In the genomic region with DNA sequence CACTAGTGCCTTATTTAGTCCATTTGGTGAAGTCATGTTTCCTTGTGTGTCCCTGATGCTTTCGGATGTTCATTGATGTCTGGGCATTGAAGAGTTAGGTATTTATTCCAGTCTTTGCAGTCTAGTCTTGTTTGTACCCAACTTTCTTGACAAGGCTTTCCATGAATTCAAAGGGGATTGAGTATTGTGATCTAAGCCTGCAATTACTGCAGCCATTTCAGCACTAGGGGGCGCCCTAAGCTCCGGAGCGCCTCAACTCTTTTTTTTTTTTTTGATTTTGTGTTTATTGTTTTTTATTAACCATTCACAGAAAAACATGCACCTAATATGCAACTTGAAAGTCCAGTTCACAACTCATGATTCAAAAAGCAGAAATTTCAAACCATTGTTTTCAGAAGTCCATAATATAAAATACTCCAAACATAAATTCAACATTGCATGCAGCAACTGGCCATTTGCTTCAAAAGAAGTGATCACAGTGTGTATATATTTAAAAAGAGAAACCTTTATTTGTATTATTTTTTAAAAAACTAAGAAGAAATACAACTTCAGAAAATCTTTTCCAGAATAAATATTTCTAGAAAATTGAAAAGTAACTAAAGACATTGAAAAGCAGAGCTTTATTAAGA, we compare ENCODE assay signal across 11 cellular contexts. TPM values are rescaled to one million over a fixed set of nuclear protein-coding genes. Genes with fewer than 3 reads are reported as not detected.
DNase-seq lines count a peak whose midpoint lies in the region; TF ChIP-seq lines count a peak whose summit lies in the region.
"Had no signal": no experiment of that assay in that cellular context is flagged by ENCODE, and none has a peak within 500 bp of the region (broad histone marks: within the 10 kb centered on the region; RNA-seq: fewer than 3 reads in every experiment).

No MANE protein-coding gene starts in this region.

- no peaks in the 10 kb centered on the region for H3K27me3 ChIP-seq in osteoblast (ENCODE audit: insufficient read depth, low read length)
- no peaks in the 10 kb centered on the region for H3K27me3 ChIP-seq in ovary

- no peak for TF ChIP-seq EP300 in ovary (IDR thresholded peaks at IDR 0.05)

- DNase-seq in NCI-H2029 (lab: John Stamatoyannopoulos, UW) (peak; percentile 0), NCI-H2029 treated with DMSO at 0.1 percent for 48 hours (lab: John Stamatoyannopoulos, UW) (no peak), KBM-7 (peak; percentile 13), cardiac fibroblast (ENCODE audit: low read depth in 2 of 2) (peak in 1 of 2 donors; percentile 43), osteoblast (ENCODE audit: insufficient read length, low spot score, missing footprints) (no peak), C1 segment of cervical spinal cord (lab: John Stamatoyannopoulos, UW) (no peak), ovary (no peak)
- no peak for DNase-seq in activated T-helper 2 cell treated with anti-CD3 and anti-CD28 coated beads, Interferon-gamma antibody, Interleukin-2, Interleukin-4, amounts not matched to agents 10 μg/mL and 5 μg/mL and 100 μg/mL, durations not matched to agents 14 hours and 24 hours and 36 hours (ENCODE audit: low spot score)
- DNase-seq: activated CD4-positive, CD25-positive, alpha-beta regulatory T cell; NCI-H2107; posterior cingulate gyrus had no signal

- H3K79me2 ChIP-seq in osteoblast (ENCODE audit: insufficient read depth, low read length): peaks cover 11% of the 10 kb centered on the region

- in situ Hi-C loops in KBM-7 (cut with MboI; ENCODE audit: low pct_unique_long_range_greater_than_20kb, low sequenced_read_pairs): no loop called here

- WGBS in ovary, 3 donors: 83 to 87% (median 85%) methylated on average over 4 of the region's 4 CpGs

- intact Hi-C loops in ovary (cut with DNase I): no loop called here
- intact Hi-C loops in activated T-helper 2 cell treated with anti-CD3 and anti-CD28 coated beads, Interferon-gamma antibody, Interleukin-2, Interleukin-4, amounts not matched to agents 10 μg/mL and 5 μg/mL and 100 μg/mL, durations not matched to agents 14 hours and 24 hours and 36 hours (cut with micrococcal nuclease): loop anchor here (10.0 kb wide), 1 partner anchor 241 kb away; a partner anchor contains a TSS

- peaks cover 4% of the 10 kb centered on the region for H4K20me1 ChIP-seq in osteoblast (ENCODE audit: insufficient read depth, low read length)

- H3K4me1 ChIP-seq in osteoblast (ENCODE audit: insufficient read depth, low read length) (no peaks in the 10 kb centered on the region), ovary (ENCODE audit: insufficient read depth) (no peaks in the 10 kb centered on the region)

- no peak overlapping the region for H2AFZ ChIP-seq in osteoblast (ENCODE audit: low read length)

- H3K4me3 ChIP-seq in cardiac fibroblast (replicated peaks in 1 of 2; ENCODE audit: low read depth in 2 of 2, low read length in 2 of 2) (no peak overlapping the region), osteoblast (ENCODE audit: insufficient read depth, low read length) (no peak overlapping the region), ovary (no peak overlapping the region)

- H3K4me1 Mint-ChIP-seq in activated T-helper 2 cell treated with anti-CD3 and anti-CD28 coated beads, Interferon-gamma antibody, Interleukin-2, Interleukin-4, amounts not matched to agents 10 μg/mL and 5 μg/mL and 100 μg/mL, durations not matched to agents 14 hours and 24 hours and 36 hours (ENCODE audit: low read depth): no peaks in the 10 kb centered on the region

- no peaks in the 10 kb centered on the region for H3K27me3 Mint-ChIP-seq in activated T-helper 2 cell treated with anti-CD3 and anti-CD28 coated beads, Interferon-gamma antibody, Interleukin-2, Interleukin-4, amounts not matched to agents 10 μg/mL and 5 μg/mL and 100 μg/mL, durations not matched to agents 14 hours and 24 hours and 36 hours (ENCODE audit: low read depth)

- H3K27ac Mint-ChIP-seq in activated T-helper 2 cell treated with anti-CD3 and anti-CD28 coated beads, Interferon-gamma antibody, Interleukin-2, Interleukin-4, amounts not matched to agents 10 μg/mL and 5 μg/mL and 100 μg/mL, durations not matched to agents 14 hours and 24 hours and 36 hours: no peak overlapping the region

- H3K36me3 Mint-ChIP-seq in activated T-helper 2 cell treated with anti-CD3 and anti-CD28 coated beads, Interferon-gamma antibody, Interleukin-2, Interleukin-4, amounts not matched to agents 10 μg/mL and 5 μg/mL and 100 μg/mL, durations not matched to agents 14 hours and 24 hours and 36 hours (ENCODE audit: low read depth): no peaks in the 10 kb centered on the region

- no peak overlapping the region for H3K4me3 Mint-ChIP-seq in activated T-helper 2 cell treated with anti-CD3 and anti-CD28 coated beads, Interferon-gamma antibody, Interleukin-2, Interleukin-4, amounts not matched to agents 10 μg/mL and 5 μg/mL and 100 μg/mL, durations not matched to agents 14 hours and 24 hours and 36 hours (ENCODE audit: low read depth)

- no peak overlapping the region for H3K27ac ChIP-seq in osteoblast (ENCODE audit: low read depth, low read length)
- H3K27ac ChIP-seq in ovary: no peak overlapping the region

- TF ChIP-seq POLR2A in ovary (IDR thresholded peaks at IDR 0.05): no peak

- H3K9me3 Mint-ChIP-seq in activated T-helper 2 cell treated with anti-CD3 and anti-CD28 coated beads, Interferon-gamma antibody, Interleukin-2, Interleukin-4, amounts not matched to agents 10 μg/mL and 5 μg/mL and 100 μg/mL, durations not matched to agents 14 hours and 24 hours and 36 hours: peaks cover 12% of the 10 kb centered on the region

- H3K36me3 ChIP-seq in osteoblast (ENCODE audit: insufficient read depth, low read length): peaks cover 2% of the 10 kb centered on the region
- H3K36me3 ChIP-seq in ovary: no peaks in the 10 kb centered on the region

- peak; percentile 54 for TF ChIP-seq CTCF in cardiac fibroblast (IDR thresholded peaks at IDR 0.05; ENCODE audit: low read depth, low read length)
- peak; percentile 24 for TF ChIP-seq CTCF in osteoblast (IDR thresholded peaks at IDR 0.05; ENCODE audit: extremely low read depth, low read depth, low read length)
- no peak for TF ChIP-seq CTCF in ovary (IDR thresholded peaks at IDR 0.05)

- H3K4me2 ChIP-seq in osteoblast (ENCODE audit: insufficient read depth, low read length): no peak overlapping the region

- H3K9me3 ChIP-seq in osteoblast (ENCODE audit: low read depth, low read length): peaks cover 5% of the 10 kb centered on the region
- H3K9me3 ChIP-seq in ovary: peaks cover 0 to 8% of the 10 kb centered on the region in 2 donors

RNA-seq across cellular contexts. Expression of a gene that starts 59.2 kb away (rescaled TPM):
- total RNA-seq in osteoblast (70.2 and 87.8 TPM in 2 replicates), ovary (10 to 100 TPM; 38.5 to 73.4 (median 54.6) TPM)
- 10 to 100 TPM; 17.0 to 22.8 TPM for polyA plus RNA-seq in ovary
- total RNA-seq in activated T-helper 2 cell treated with anti-CD3 and anti-CD28 coated beads, Interferon-gamma antibody, Interleukin-2, Interleukin-4, amounts not matched to agents 10 μg/mL and 5 μg/mL and 100 μg/mL, durations not matched to agents 14 hours and 24 hours and 36 hours: 0.18 and 0.25 TPM in 2 replicates

Comparison
In these comparisons a context has a peak if more than half of its experiments do, and no peak if none do; other contexts are left out.
1. DNase-seq: peak in NCI-H2029 (single experiment) and KBM-7 (single experiment); none in NCI-H2029 treated with DMSO at 0.1 percent for 48 hours (single experiment), osteoblast (single experiment), C1 segment of cervical spinal cord (0 of 14), ovary (0 of 5) and activated T-helper 2 cell treated with anti-CD3 and anti-CD28 coated beads, Interferon-gamma antibody, Interleukin-2, Interleukin-4, amounts not matched to agents 10 μg/mL and 5 μg/mL and 100 μg/mL, durations not matched to agents 14 hours and 24 hours and 36 hours (single experiment).
2. CTCF ChIP-seq: peak in cardiac fibroblast (single experiment) and osteoblast (single experiment); none in ovary (0 of 3).
3. RNA of a gene that starts 59.2 kb away (total RNA-seq): 70.2 to 87.8 TPM in osteoblast and 38.5 to 73.4 TPM in ovary; 0.18 to 0.25 TPM in activated T-helper 2 cell treated with anti-CD3 and anti-CD28 coated beads, Interferon-gamma antibody, Interleukin-2, Interleukin-4, amounts not matched to agents 10 μg/mL and 5 μg/mL and 100 μg/mL, durations not matched to agents 14 hours and 24 hours and 36 hours; every median in the first group is over 10 times any median in the second.